ENCODE assay signal across 8 cellular contexts in the genomic region with DNA sequence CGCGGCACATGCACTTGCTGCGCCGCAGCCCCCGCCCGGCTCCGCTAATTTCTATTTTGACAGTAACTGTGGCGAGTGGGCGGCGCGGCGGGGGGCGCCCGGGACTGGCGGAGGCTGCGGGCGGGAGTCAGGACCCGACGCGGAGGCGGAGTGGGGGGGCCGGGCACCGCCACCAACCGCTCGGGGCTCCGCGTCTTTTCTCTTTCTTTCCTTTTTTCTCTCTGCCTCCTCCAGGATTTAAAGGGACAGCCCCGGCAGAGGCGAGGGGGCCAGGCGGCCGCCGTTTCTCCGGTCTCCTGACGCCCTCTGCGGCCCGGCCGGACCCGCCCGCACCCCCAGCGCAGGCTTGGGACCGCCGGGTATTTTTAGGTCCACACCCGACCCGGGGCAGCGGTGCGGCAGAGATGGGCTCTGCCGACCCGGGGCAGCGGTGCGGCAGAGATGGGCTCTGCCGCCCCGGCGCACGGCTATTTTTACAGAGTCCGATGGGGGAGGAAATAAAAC. TPM values are rescaled to one million over a fixed set of nuclear protein-coding genes. Genes with fewer than 3 reads are reported as not detected.
A peak's percentile ranks its signal among the peaks of the same experiment; 100 is the strongest.
DNase-seq lines count a peak whose midpoint lies in the region; ATAC-seq and TF ChIP-seq lines count a peak whose summit lies in the region.

No MANE protein-coding gene starts in this region.

- no peaks in the 10 kb centered on the region for H3K36me3 ChIP-seq in HAP-1 (replicated peaks)
- H3K36me3 ChIP-seq in Peyer's patch, result no peaks in the 10 kb centered on the region
- no peaks in the 10 kb centered on the region for H3K36me3 ChIP-seq in colonic mucosa

- ATAC-seq in HG03135 (IDR thresholded peaks at IDR 0.05; ENCODE audit: unreplicated experiment), result no peak

- H3K9me3 ChIP-seq in HAP-1 (no peaks in the 10 kb centered on the region), Peyer's patch (no peaks in the 10 kb centered on the region), colonic mucosa (no peaks in the 10 kb centered on the region)

- H3K9ac ChIP-seq in colonic mucosa (ENCODE audit: low read depth in 2 of 2, low read length in 2 of 2), result peak overlapping the region in 1 of 2 donors; percentile 59

- TF ChIP-seq CTCF in Peyer's patch (IDR thresholded peaks at IDR 0.05) (no peak), colonic mucosa (IDR thresholded peaks at IDR 0.05) (no peak)

- peak; percentile 54 for DNase-seq in COR-L47 (lab: John Stamatoyannopoulos, UW)
- DNase-seq in HAP-1 (ENCODE audit: low spot score in 2 of 2), result peak in 1 of 2 experiments; percentile 35
- peak in 1 of 3 donors; percentile 58 for DNase-seq in Peyer's patch
- DNase-seq in colonic mucosa, result peak; percentile 24
- DNase-seq in lung microvascular endothelial cell (ENCODE audit: low read depth in 2 of 2), result peak; percentile 11 to 14
- DNase-seq in superior temporal gyrus (ENCODE audit: extremely low spot score), result peak; percentile 20
- DNase-seq in mucosa of gallbladder (ENCODE audit: low spot score), result no peak

- H3K4me3 ChIP-seq in HAP-1, result peak overlapping the region; percentile 42
- peak overlapping the region; percentile 46 to 70 (median 59) for H3K4me3 ChIP-seq in Peyer's patch
- peak overlapping the region; percentile 72 for H3K4me3 ChIP-seq in colonic mucosa

- peaks cover 49% of the 10 kb centered on the region for H3K27me3 ChIP-seq in HAP-1 (ENCODE audit: low read depth)
- H3K27me3 ChIP-seq in Peyer's patch, result peaks cover 0 to 23% of the 10 kb centered on the region in 2 donors
- H3K27me3 ChIP-seq in colonic mucosa, result peaks cover 46% of the 10 kb centered on the region

- H3K4me1 ChIP-seq in HAP-1 (no peaks in the 10 kb centered on the region), Peyer's patch (peaks cover 0 to 20% (median 8%) of the 10 kb centered on the region in 4 donors), colonic mucosa (peaks cover 9% of the 10 kb centered on the region)

- intact Hi-C loops in colonic mucosa (cut with DNase I), result no loop called here

- in situ Hi-C loops in HAP-1 (cut with MboI; ENCODE audit: low sequenced_read_pairs), result no loop called here

- H3K27ac ChIP-seq in Peyer's patch (peak overlapping the region in 3 of 4 donors; percentile 16 to 52 (median 42)), colonic mucosa (peak overlapping the region; percentile 4)

- no peak for TF ChIP-seq POLR2A in Peyer's patch (IDR thresholded peaks at IDR 0.05)

RNA-seq across cellular contexts. Expression of a gene that starts 0.5 kb away (rescaled TPM):
- total RNA-seq in Peyer's patch (10 to 100 TPM; 10.5 to 15.7 (median 14.2) TPM), colonic mucosa (10 to 100 TPM; 25.1 to 36.4 TPM), lung microvascular endothelial cell (under 0.01 TPM in 1 of 2 replicates, not detected in the other), mucosa of gallbladder (24.1 TPM)

Comparison
In these comparisons a context has a peak if more than half of its experiments do, and no peak if none do; other contexts are left out.
1. RNA of a gene that starts 0.5 kb away (total RNA-seq): 25.1 to 36.4 TPM in colonic mucosa, 24.1 TPM in mucosa of gallbladder (single experiment) and 10.5 to 15.7 TPM in Peyer's patch; under 0.01 TPM in lung microvascular endothelial cell; every median in the first group is over 10 times any median in the second.
2. Peak in every context shown above with its lines, with median percentiles within 50 percentile points of each other: H3K4me3 ChIP-seq.